ENCODE assay signal across 1 cellular context in genomic region chr1:232630047-232630893, GRCh38.
TF ChIP-seq lines count a peak whose summit lies in the region.

Gene SIPA1L2 (minus strand): TSS chr1:232630133. CDS start chr1:232515339, 114,794 bp downstream.

TF ChIP-seq in GM12878, 131 proteins besides CTCF, POLR2A, EP300 and RAD21 (continued from another document):
- peak; percentile 64; the same call in 1 of the 2 replicates for TF ChIP-seq IRF3 (IDR thresholded peaks at IDR 0.05)
- TF ChIP-seq PKNOX1 (IDR thresholded peaks at IDR 0.05): peak; percentile 92
- peak; percentile 72; the same call in 1 of the 2 replicates for TF ChIP-seq DPF2 (IDR thresholded peaks at IDR 0.05)
